8 cellular contexts compared by ENCODE assay signal in the genomic region with DNA sequence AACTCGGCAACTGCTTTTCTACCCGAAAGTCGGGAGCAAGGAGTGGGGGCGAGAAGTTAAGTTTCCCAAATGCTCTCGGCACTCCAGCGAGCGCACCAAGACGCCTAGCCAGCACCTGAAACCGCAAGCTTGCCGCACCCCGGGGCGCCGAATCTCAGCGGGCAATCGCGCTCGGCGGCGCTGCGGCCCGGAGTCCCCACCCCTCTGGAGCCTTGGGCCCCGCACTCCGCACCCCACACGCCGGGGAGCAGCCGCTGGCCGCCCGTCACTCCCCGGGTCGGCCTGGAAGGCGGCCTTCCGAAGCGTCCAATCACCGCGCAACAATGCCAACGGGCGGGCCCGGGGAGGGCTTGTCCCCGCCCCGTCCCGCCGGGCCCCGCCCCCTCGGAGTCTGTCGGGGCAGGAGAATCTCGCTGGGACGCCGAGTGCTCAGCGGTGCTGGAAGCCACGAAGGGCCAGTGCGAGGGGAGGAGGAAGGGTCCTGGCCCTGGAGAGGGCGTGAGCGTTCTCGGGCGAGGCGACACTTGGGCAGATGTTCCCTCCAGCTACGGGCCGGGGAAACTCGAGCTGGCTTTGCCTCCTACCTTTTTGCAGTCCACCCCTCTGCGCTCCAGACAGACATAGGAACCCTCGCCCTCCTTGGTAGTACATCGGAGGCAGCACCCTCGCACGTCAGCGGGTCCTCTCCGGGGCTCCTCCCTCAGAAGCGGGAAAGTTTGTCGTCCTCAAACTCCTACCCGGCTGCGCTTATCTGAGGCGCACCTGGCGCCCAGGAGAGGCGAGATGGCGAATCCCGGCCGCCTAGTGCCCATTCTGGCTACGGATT.
DNase-seq lines count a peak whose midpoint lies in the region; ATAC-seq and TF ChIP-seq lines count a peak whose summit lies in the region.

No MANE protein-coding gene starts in this region.

- ATAC-seq in GM19455 (IDR thresholded peaks at IDR 0.05; ENCODE audit: unreplicated experiment) (peak; percentile 94), HG03558 (IDR thresholded peaks at IDR 0.05; ENCODE audit: extremely low read depth, unreplicated experiment) (peak; percentile 87)

- TF ChIP-seq CTCF in C4-2B (conservative IDR thresholded peaks at IDR 0.05) = peak; percentile 19; the same call in 1 of the 2 replicates

- DNase-seq in NCI-H82 (lab: John Stamatoyannopoulos, UW) = peak; percentile 86
- peak; percentile 90 for DNase-seq in activated CD8-positive, alpha-beta memory T cell treated with anti-CD3 and anti-CD28 coated beads, Interleukin-2, amount 50 U/mL, for 48 hours
- DNase-seq in epidermal melanocyte (ENCODE audit: insufficient read length, low spot score) = peak; percentile 68
- peak; percentile 90 for DNase-seq in midbrain (lab: John Stamatoyannopoulos, UW)
- DNase-seq in stimulated activated CD8-positive, alpha-beta memory T cell treated with anti-CD3 and anti-CD28 coated beads, Interleukin-12 subunit alpha, Interleukin-12 subunit beta, amount 100 ng/mL, for 4 hours (ENCODE audit: low read depth) = peak; percentile 15

- no peak overlapping the region; the same call in 1 of the 2 replicates for H3K27ac ChIP-seq in C4-2B

Comparison
In these comparisons a context has a peak if more than half of its experiments do, and no peak if none do; other contexts are left out.
1. DNase-seq: peak in every context shown above with its lines; median percentile 90 in activated CD8-positive, alpha-beta memory T cell treated with anti-CD3 and anti-CD28 coated beads, Interleukin-2, amount 50 U/mL, for 48 hours; 90 in midbrain; 86 in NCI-H82; 68 in epidermal melanocyte; 15 in stimulated activated CD8-positive, alpha-beta memory T cell treated with anti-CD3 and anti-CD28 coated beads, Interleukin-12 subunit alpha, Interleukin-12 subunit beta, amount 100 ng/mL, for 4 hours.